In the genomic region with DNA sequence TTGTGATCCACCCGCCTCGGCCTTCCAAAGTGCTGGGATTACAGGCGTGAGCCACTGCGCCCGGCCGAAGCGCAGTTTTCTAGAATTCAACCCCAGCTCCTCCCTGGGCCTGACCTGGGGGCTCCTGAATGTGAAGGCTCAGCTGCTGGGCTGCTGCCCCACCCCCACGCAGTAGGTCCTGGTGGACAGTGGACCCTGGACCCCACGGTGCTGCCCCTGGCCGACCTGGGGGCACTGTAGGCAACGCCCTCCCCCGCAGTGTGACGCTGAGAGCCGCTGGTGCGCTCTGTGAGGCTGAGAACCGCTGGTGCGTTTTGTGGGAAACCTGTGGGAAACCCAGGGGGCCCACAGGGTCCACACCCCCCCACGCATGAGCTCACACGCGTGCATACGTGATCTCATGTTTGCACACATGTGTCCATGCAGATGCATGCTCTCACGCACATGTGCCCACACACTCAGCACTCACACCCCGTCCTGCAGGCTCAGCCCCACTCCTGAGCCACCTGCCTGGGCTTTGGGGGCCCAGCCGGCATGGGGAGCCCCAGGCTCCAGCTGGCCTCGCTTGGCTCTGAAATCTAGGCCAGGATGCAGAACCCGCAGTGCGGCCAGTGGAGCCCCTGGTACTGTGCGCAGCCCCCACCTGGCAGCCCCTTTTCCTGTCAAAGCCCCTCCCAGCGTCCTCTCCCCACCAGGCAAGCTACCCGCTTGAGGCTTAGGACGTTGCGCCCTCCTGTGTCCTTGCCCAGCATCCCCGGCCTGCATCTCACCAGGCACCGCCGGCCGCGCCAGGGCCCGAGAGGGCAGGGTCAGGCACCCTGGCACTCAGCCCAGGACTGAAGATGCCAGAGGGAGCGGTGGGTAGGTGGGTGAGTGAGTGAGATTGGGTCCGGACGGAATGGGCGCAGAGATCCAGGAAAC, we compare ENCODE assay signal across 23 cellular contexts.
DNase-seq lines count a peak whose midpoint lies in the region; ATAC-seq and TF ChIP-seq lines count a peak whose summit lies in the region.
"Had no signal": no experiment of that assay in that cellular context is flagged by ENCODE, and none has a peak within 500 bp of the region (broad histone marks: within the 10 kb centered on the region; RNA-seq: fewer than 3 reads in every experiment).

No MANE protein-coding gene starts in this region.

- H3K4me1 ChIP-seq in left ventricle myocardium inferior: peaks cover 50% of the 10 kb centered on the region
- H3K4me1 ChIP-seq: parathyroid adenoma had no signal

- intact Hi-C loops in left ventricle myocardium inferior (cut with micrococcal nuclease): no loop called here
- intact Hi-C loops in Right ventricle myocardium superior (cut with DNase I): no loop called here
- intact Hi-C loops in left ventricle myocardium superior (cut with micrococcal nuclease): no loop called here

- peaks cover 5% of the 10 kb centered on the region for H3K36me3 Mint-ChIP-seq in mesothelial cell of epicardium
- H3K36me3 Mint-ChIP-seq: naive thymus-derived CD8-positive, alpha-beta T cell had no signal

- H3K27me3 ChIP-seq in left ventricle myocardium inferior (ENCODE audit: low read depth): no peaks in the 10 kb centered on the region
- H3K27me3 ChIP-seq: SJCRH30 had no signal

- H3K9me3 ChIP-seq in left ventricle myocardium inferior (replicated peaks): no peaks in the 10 kb centered on the region
- H3K9me3 ChIP-seq: SJCRH30 had no signal

- DNase-seq in left ventricle myocardium inferior: no peak
- no peak for DNase-seq in Right ventricle myocardium superior
- DNase-seq in left ventricle myocardium superior: peak; percentile 19
- DNase-seq in retinal pigment epithelial cell (ENCODE audit: low read depth): peak; percentile 30
- no peak for DNase-seq in HCEC 1CT
- DNase-seq in mesothelial cell of epicardium (ENCODE audit: low spot score in 2 of 2, unreplicated experiment in 2 of 2): no peak
- no peak for DNase-seq in T1000 (lab: John Stamatoyannopoulos, UW)
- DNase-seq in AG08395 (ENCODE audit: low spot score): no peak
- DNase-seq: activated CD4-positive, alpha-beta T cell treated with anti-CD3 and anti-CD28 coated beads, Interleukin-2, amount 50 U/mL, for 1 hour; activated naive CD8-positive, alpha-beta T cell treated with anti-CD3 and anti-CD28 coated beads, Interleukin-2, amount 50 U/mL, for 24 hours; DMS 273 treated with DMSO at 0.1 percent for 48 hours; mesendoderm; naive thymus-derived CD8-positive, alpha-beta T cell; NCI-H2171 treated with DMSO at 0.1 percent for 48 hours; NCI-H526; stimulated activated CD4-positive, alpha-beta T cell treated with anti-CD3 and anti-CD28 coated beads, Interleukin-4, amount 100 ng/mL, for 1 hour; T-helper 17 cell; WERI-Rb-1 had no signal

- H3K27me3 Mint-ChIP-seq in mesothelial cell of epicardium (ENCODE audit: low read depth): no peaks in the 10 kb centered on the region
- H3K27me3 Mint-ChIP-seq: activated naive CD8-positive, alpha-beta T cell treated with anti-CD3 and anti-CD28 coated beads, Interleukin-2, amount 50 U/mL, for 24 hours; naive thymus-derived CD8-positive, alpha-beta T cell; stimulated activated naive CD8-positive, alpha-beta T cell treated with anti-CD3 and anti-CD28 coated beads, Interleukin-15, Interleukin-2, amounts not matched to agents 100 ng/mL and 50 ng/mL, for 24 hours; T-helper 17 cell had no signal

- no peak overlapping the region for H3K4me3 Mint-ChIP-seq in mesothelial cell of epicardium
- H3K4me3 Mint-ChIP-seq: activated naive CD8-positive, alpha-beta T cell treated with anti-CD3 and anti-CD28 coated beads, Interleukin-2, amount 50 U/mL, for 24 hours; dendritic cell treated with granulocyte-macrophage colony-stimulating factor and Interleukin-4, amounts not matched to agents 40 ng/mL and 50 ng/mL, for 4 days; naive thymus-derived CD8-positive, alpha-beta T cell; stimulated activated naive CD8-positive, alpha-beta T cell treated with anti-CD3 and anti-CD28 coated beads, Interleukin-15, Interleukin-2, amounts not matched to agents 100 ng/mL and 50 ng/mL, for 24 hours; T-helper 17 cell had no signal

- no peak overlapping the region for H3K27ac Mint-ChIP-seq in mesothelial cell of epicardium
- H3K27ac Mint-ChIP-seq: activated naive CD8-positive, alpha-beta T cell treated with anti-CD3 and anti-CD28 coated beads, Interleukin-2, amount 50 U/mL, for 24 hours; dendritic cell treated with granulocyte-macrophage colony-stimulating factor and Interleukin-4, amounts not matched to agents 40 ng/mL and 50 ng/mL, for 4 days; stimulated activated naive CD8-positive, alpha-beta T cell treated with anti-CD3 and anti-CD28 coated beads, Interleukin-15, Interleukin-2, amounts not matched to agents 100 ng/mL and 50 ng/mL, for 24 hours; T-helper 17 cell had no signal

- no peaks in the 10 kb centered on the region for H3K9me3 Mint-ChIP-seq in mesothelial cell of epicardium
- H3K9me3 Mint-ChIP-seq: activated naive CD8-positive, alpha-beta T cell treated with anti-CD3 and anti-CD28 coated beads, Interleukin-2, amount 50 U/mL, for 24 hours; dendritic cell treated with granulocyte-macrophage colony-stimulating factor and Interleukin-4, amounts not matched to agents 40 ng/mL and 50 ng/mL, for 4 days; naive thymus-derived CD8-positive, alpha-beta T cell; stimulated activated naive CD8-positive, alpha-beta T cell treated with anti-CD3 and anti-CD28 coated beads, Interleukin-15, Interleukin-2, amounts not matched to agents 100 ng/mL and 50 ng/mL, for 24 hours had no signal

- TF ChIP-seq CTCF in left ventricle myocardium inferior (IDR thresholded peaks at IDR 0.05; ENCODE audit: borderline replicate concordance): no peak
- TF ChIP-seq CTCF in retinal pigment epithelial cell (conservative IDR thresholded peaks at IDR 0.05; ENCODE audit: low read depth, low read length): peak; percentile 49
- TF ChIP-seq CTCF in mesothelial cell of epicardium (IDR thresholded peaks at IDR 0.05; ENCODE audit: unreplicated experiment): no peak

- H3K4me3 ChIP-seq in left ventricle myocardium inferior (no peak overlapping the region), retinal pigment epithelial cell (ENCODE audit: low read length) (no peak overlapping the region)
- H3K4me3 ChIP-seq: SJCRH30 had no signal

- H3K4me1 Mint-ChIP-seq in mesothelial cell of epicardium: peaks cover 16% of the 10 kb centered on the region

- ATAC-seq in Right ventricle myocardium superior (ENCODE audit: poor library complexity): no peak
- ATAC-seq in left ventricle myocardium superior: no peak
- ATAC-seq: activated naive CD8-positive, alpha-beta T cell treated with anti-CD3 and anti-CD28 coated beads, Interleukin-2, amount 50 U/mL, for 24 hours; naive thymus-derived CD8-positive, alpha-beta T cell; T-helper 17 cell had no signal

- peaks cover 37% of the 10 kb centered on the region for H3K36me3 ChIP-seq in left ventricle myocardium inferior
- H3K36me3 ChIP-seq: SJCRH30, WERI-Rb-1 had no signal

- peak overlapping the region; percentile 84 for H3K27ac ChIP-seq in left ventricle myocardium inferior (replicated peaks)
- H3K27ac ChIP-seq: HL-60, parathyroid adenoma, SJCRH30, WERI-Rb-1 had no signal

Comparison
In these comparisons a context has a peak if more than half of its experiments do, and no peak if none do; other contexts are left out.
1. DNase-seq: peak in left ventricle myocardium superior (single experiment) and retinal pigment epithelial cell (single experiment); none in left ventricle myocardium inferior (single experiment), Right ventricle myocardium superior (single experiment), HCEC 1CT (single experiment), mesothelial cell of epicardium (0 of 2), T1000 (single experiment) and AG08395 (single experiment).